ENCODE assay signal across 9 cellular contexts in the genomic region with DNA sequence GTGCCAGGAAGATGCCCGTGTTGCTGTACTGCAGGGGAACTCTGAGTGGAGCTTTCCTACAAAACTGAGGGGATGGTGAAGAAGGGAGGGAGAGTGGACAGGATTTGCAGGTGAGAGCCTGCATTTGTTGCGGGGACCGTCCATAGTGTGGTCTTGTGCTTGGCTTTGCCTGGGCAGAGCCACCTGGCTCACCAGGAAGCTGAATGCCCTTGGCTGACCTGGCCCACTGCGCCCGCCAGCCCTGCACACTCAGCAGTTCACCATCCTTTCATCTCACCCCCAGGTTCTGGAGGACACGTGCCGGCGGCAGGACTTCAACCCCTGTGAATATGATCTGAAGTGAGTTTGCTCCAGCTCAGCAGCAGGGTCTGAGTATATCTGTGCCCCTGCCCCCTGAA. TPM values are rescaled to one million over a fixed set of nuclear protein-coding genes. Genes with fewer than 3 reads are reported as not detected.
A peak's percentile ranks its signal among the peaks of the same experiment; 100 is the strongest.
DNase-seq lines count a peak whose midpoint lies in the region; ATAC-seq, FAIRE-seq and TF ChIP-seq lines count a peak whose summit lies in the region.
"Had no signal": no experiment of that assay in that cellular context is flagged by ENCODE, and none has a peak within 500 bp of the region (broad histone marks: within the 10 kb centered on the region; RNA-seq: fewer than 3 reads in every experiment).

No MANE protein-coding gene starts in this region.

- no peaks in the 10 kb centered on the region for H4K20me1 ChIP-seq in H1 (replicated peaks in 1 of 2; ENCODE audit: control insufficient read depth in 1 of 2, insufficient read depth in 2 of 2, low read length in 2 of 2)

- H3K9me3 ChIP-seq in Panc1 (ENCODE audit: control insufficient read depth, insufficient read depth, low read depth, low read length), result no peaks in the 10 kb centered on the region
- no peaks in the 10 kb centered on the region for H3K9me3 ChIP-seq in H1 (ENCODE audit: insufficient read depth in 2 of 2, low read depth in 1 of 2, low read length in 1 of 2)
- 0 out of 2 replicates have a peak, but pooled peaks cover 4% of the 10 kb centered on the region for H3K9me3 ChIP-seq in MG63
- H3K9me3 ChIP-seq: gastroesophageal sphincter had no signal

- H3K56ac ChIP-seq in H1 (replicated peaks; ENCODE audit: insufficient read length, low read depth, low read length), result no peak overlapping the region

- H2BK15ac ChIP-seq in H1 (ENCODE audit: low read length), result no peak overlapping the region

- no peaks in the 10 kb centered on the region for H3K36me3 Mint-ChIP-seq in progenitor cell of endocrine pancreas (ENCODE audit: insufficient read depth)

- peak overlapping the region; percentile 53; the same call in 1 of the 2 replicates for H2BK12ac ChIP-seq in H1 (ENCODE audit: low read depth, low read length)

- H4K91ac ChIP-seq in H1 (replicated peaks; ENCODE audit: insufficient read length, low read length), result no peak overlapping the region

- H3K36me3 ChIP-seq in Panc1 (ENCODE audit: control insufficient read depth, insufficient read depth, low read length) (no peaks in the 10 kb centered on the region), H1 (ENCODE audit: control insufficient read depth in 2 of 4, insufficient read depth in 4 of 4, low read length in 3 of 4) (peaks cover 0 to 7% (median 3%) of the 10 kb centered on the region in 4 experiments; a peak in 3 of 8 replicates), MG63 (peaks cover 27% of the 10 kb centered on the region)

- H2BK20ac ChIP-seq in H1 (ENCODE audit: low read length), result no peak overlapping the region

- no peak overlapping the region for H3K9ac ChIP-seq in H1 (replicated peaks in 1 of 4; ENCODE audit: extremely low read depth in 1 of 4, low read depth in 3 of 4, low read length in 3 of 4)

- TF ChIP-seq POLR2A in H1 (IDR thresholded peaks at IDR 0.05; ENCODE audit: control extremely low read depth in 1 of 2, low read depth in 2 of 2, low read length in 2 of 2) (no peak; a peak in 1 of 3 replicates), GM12892 (IDR thresholded peaks at IDR 0.05; ENCODE audit: low read depth, low read length) (no peak)

- CTCF ChIA-PET in Panc1 (lab: Charles Lee) (no interaction called here), H1 (lab: Charles Lee; ENCODE audit: partially characterized antibody) (interaction anchor here (0.8 to 1.4 kb wide), 3 partner anchors 12 to 41 kb away, joined by 3 to 5 read pairs (median 3); no protein-coding TSS in a partner anchor)

- peak overlapping the region; percentile 47 to 84; a peak in 2 of 4 replicates for H3K4me2 ChIP-seq in H1 (ENCODE audit: insufficient read depth in 1 of 2, low read depth in 2 of 2, low read length in 2 of 2)

- H3K4me1 Mint-ChIP-seq in progenitor cell of endocrine pancreas (ENCODE audit: low read depth), result peaks cover 2% of the 10 kb centered on the region

- H3K4me3 ChIP-seq in Panc1 (ENCODE audit: low read depth in 2 of 2, low read length in 2 of 2) (peak overlapping the region; percentile 76 to 87; a peak in 3 of 4 replicates), H1 (ENCODE audit: extremely low read depth in 1 of 4, insufficient read depth in 2 of 4, low read depth in 3 of 4, low read length in 4 of 4) (peak overlapping the region in 2 of 4 experiments; percentile 82 to 88; a peak in 4 of 8 replicates), MG63 (no peak overlapping the region)

- no peak for ATAC-seq in Panc1
- ATAC-seq: gastroesophageal sphincter had no signal

- WGBS in H1 (ENCODE audit: extremely low coverage in 1 of 2, insufficient coverage in 1 of 2, insufficient read length in 1 of 2, insufficient replicate concordance in 2 of 2, low coverage in 1 of 2, low lambda C conversion rate in 2 of 2, missing lambda C conversion rate in 1 of 2), 2 experiments, result 88% methylated on average over 8 of the region's 8 CpGs; no CpG with 5 or more reads in 1 of the 2 experiments

- H3K27ac ChIP-seq in Panc1 (ENCODE audit: low read length) (no peak overlapping the region), H1 (ENCODE audit: low read depth, low read length) (no peak overlapping the region)

- H2BK120ac ChIP-seq in H1 (replicated peaks; ENCODE audit: low read depth, low read length), result no peak overlapping the region

- H2AFZ ChIP-seq in H1 (ENCODE audit: low read length), result no peak overlapping the region

- H2BK5ac ChIP-seq in H1 (ENCODE audit: low read depth, low read length), result peak overlapping the region; percentile 7; the same call in 1 of the 2 replicates

- no peaks in the 10 kb centered on the region for H3K27me3 ChIP-seq in Panc1 (ENCODE audit: control insufficient read depth, insufficient read depth, low read length)
- H3K27me3 ChIP-seq in H1 (replicated peaks in 1 of 4; ENCODE audit: control insufficient read depth in 3 of 4, extremely low read depth in 1 of 4, insufficient read depth in 3 of 4, low read length in 3 of 4), result peaks cover 0 to 19% (median 12%) of the 10 kb centered on the region in 4 experiments; a peak in 5 of 7 replicates
- no peaks in the 10 kb centered on the region for H3K27me3 ChIP-seq in MG63

- peak overlapping the region; percentile 71 for H3K4me3 Mint-ChIP-seq in progenitor cell of endocrine pancreas (ENCODE audit: low read depth)

- H3K9me3 Mint-ChIP-seq in progenitor cell of endocrine pancreas (ENCODE audit: low read depth), result no peaks in the 10 kb centered on the region

- H3K23me2 ChIP-seq in H1 (ENCODE audit: low read depth, low read length), result peaks cover 9% of the 10 kb centered on the region; the same call in 1 of the 2 replicates

- H3K23ac ChIP-seq in H1 (ENCODE audit: insufficient read length), result no peak overlapping the region

- peak; percentile 41 for DNase-seq in G401 (ENCODE audit: low spot score)
- DNase-seq in Panc1 (ENCODE audit: low read depth, low spot score), result no peak
- DNase-seq in H1 (ENCODE audit: low read depth in 1 of 2, low spot score in 2 of 2), result no peak
- no peak for DNase-seq in progenitor cell of endocrine pancreas (ENCODE audit: low spot score, unreplicated experiment)
- DNase-seq in MG63, result no peak
- no peak for DNase-seq in RKO (ENCODE audit: low spot score)
- no peak for DNase-seq in GM12892 (ENCODE audit: insufficient read length)
- DNase-seq: NCI-H69 had no signal

- H3K18ac ChIP-seq in H1 (ENCODE audit: extremely low read depth, low read length), result no peak overlapping the region

- in situ Hi-C loops in G401 (cut with HindIII; ENCODE audit: low sequenced_read_pairs) (no loop called here), Panc1 (cut with HindIII; ENCODE audit: low pct_unique_long_range_greater_than_20kb, low sequenced_read_pairs) (no loop called here)

- peaks cover 3% of the 10 kb centered on the region; the same call in 1 of the 2 replicates for H3K79me1 ChIP-seq in H1 (ENCODE audit: low read depth, low read length)

- intact Hi-C loops in Panc1 (cut with micrococcal nuclease; ENCODE audit: unreplicated experiment), result no loop called here

- TF ChIP-seq CTCF in Panc1 (IDR thresholded peaks at IDR 0.05) (no peak), H1 (IDR thresholded peaks at IDR 0.05; ENCODE audit: control extremely low read depth in 1 of 3, insufficient read depth in 1 of 3, low read depth in 1 of 3, low read length in 3 of 3) (no peak), progenitor cell of endocrine pancreas (IDR thresholded peaks at IDR 0.05; ENCODE audit: unreplicated experiment) (no peak)

- H2AK5ac ChIP-seq in H1 (ENCODE audit: low read depth, low read length), result peak overlapping the region; percentile 75; the same call in 1 of the 2 replicates

- TF ChIP-seq RAD21 in H1 (IDR thresholded peaks at IDR 0.05 in 1 of 2, conservative IDR thresholded peaks at IDR 0.05 in 1 of 2; ENCODE audit: low read depth in 2 of 2, low read length in 2 of 2), result no peak

- H4K8ac ChIP-seq in H1 (ENCODE audit: extremely low read depth, insufficient read depth, low read length), result no peak overlapping the region

- POLR2A ChIA-PET in Panc1 (lab: Charles Lee) (interaction anchor here (0.5 to 1.0 kb wide), 4 partner anchors 10 to 48 kb away, joined by 3 to 4 read pairs (median 4); no protein-coding TSS in a partner anchor), H1 (lab: Charles Lee; ENCODE audit: partially characterized antibody) (interaction anchor here (0.6 to 5.8 kb wide), 18 partner anchors 11 to 620 kb away, joined by 3 to 40 read pairs (median 4); partner anchors contain the start of genes CENPX and LRRC45)

- H3K4me1 ChIP-seq in Panc1 (ENCODE audit: control insufficient read depth, insufficient read depth, low read length) (peaks cover 10% of the 10 kb centered on the region), H1 (replicated peaks in 1 of 4; ENCODE audit: control insufficient read depth in 3 of 4, insufficient read depth in 4 of 4, low read length in 3 of 4) (peaks cover 0 to 7% (median 6%) of the 10 kb centered on the region in 4 experiments; a peak in 5 of 7 replicates)

- no peak for TF ChIP-seq EP300 in H1 (IDR thresholded peaks at IDR 0.05; ENCODE audit: borderline replicate concordance in 1 of 2, low read depth in 2 of 2, low read length in 2 of 2)

- H3K27ac Mint-ChIP-seq in progenitor cell of endocrine pancreas, result peak overlapping the region; percentile 80

- no peak overlapping the region for H4K5ac ChIP-seq in H1 (ENCODE audit: insufficient read length, low read depth, low read length)

- no TSS peak for BruUV-seq in Panc1 (replicated peaks; lab: Mats Ljungman, UMichigan)

- H3K79me2 ChIP-seq in H1 (ENCODE audit: control insufficient read depth in 1 of 2, insufficient read depth in 2 of 2, low read length in 2 of 2), result 0 out of 4 replicates have a peak, but pooled peaks cover 0 to 4% of the 10 kb centered on the region in 2 experiments

- peaks cover 10% of the 10 kb centered on the region for H3K27me3 Mint-ChIP-seq in progenitor cell of endocrine pancreas

- FAIRE-seq in H1 (lab: Jason Lieb, UNC) (no peak), GM12892 (lab: Jason Lieb, UNC) (no peak)

- H3K14ac ChIP-seq in H1 (ENCODE audit: insufficient read length), result no peak overlapping the region

- no peak overlapping the region for H3K4ac ChIP-seq in H1 (replicated peaks; ENCODE audit: insufficient read length, low read depth, low read length)

RNA-seq across cellular contexts. Expression of gene ASPSCR1, which starts 1.5 kb away (rescaled TPM):
- 37.6 and 42.0 TPM in 2 replicates for total RNA-seq in G401 (2014; rRNA removed; shearing (Covaris generic))
- total RNA-seq in Panc1 (2021; ENCODE audit: unreplicated experiment) (64.7 TPM), progenitor cell of endocrine pancreas (55.5 and 55.7 TPM in 2 replicates)
- polyA plus RNA-seq in Panc1 (2012; ENCODE audit: insufficient read length), result 67.1 TPM
- total RNA-seq in H1 (2021; fragmentation: NEBNext Ultra II Directional; extraction: Animal tissue kit (Norgen Biotek cat#: 25700)), result 41.8 and 43.7 TPM in 2 replicates
- polyA plus RNA-seq in H1 (2011; rRNA removed), result 33.3 and 54.6 TPM in 2 replicates
- 43.7 TPM for polyA plus RNA-seq in H1 (2011; cell fraction: cytosol; rRNA removed)
- polyA plus RNA-seq in H1 (2011; cell fraction: nucleus; rRNA removed), result 133 TPM
- 24.0 to 39.4 TPM (median 37.1 TPM) in 4 replicates for polyA plus RNA-seq in H1 (2012, experiment 1 of 2)
- 26.0 TPM for polyA plus RNA-seq in H1 (2012, experiment 2 of 2)
- polyA plus RNA-seq in H1 (2013, experiment 1 of 2), result 30.1 TPM
- 24.4 TPM for polyA plus RNA-seq in H1 (2013, experiment 2 of 2)
- polyA minus RNA-seq in H1 (2011; rRNA and poly(A)+ RNA removed), result 8.9 and 13.5 TPM in 2 replicates
- 40.8 TPM for polyA minus RNA-seq in H1 (2011; cell fraction: cytosol; rRNA and poly(A)+ RNA removed)
- polyA minus RNA-seq in H1 (2011; cell fraction: nucleus; rRNA and poly(A)+ RNA removed), result 50.0 TPM
- 43.5 and 78.0 TPM in 2 replicates for total RNA-seq in MG63 (2014; rRNA removed; shearing (Covaris generic); ENCODE audit: low replicate concordance)
- polyA plus RNA-seq in GM12892 (2012; ENCODE audit: missing spikeins), result 12.7 TPM

RNA-seq across cellular contexts. Expression of gene NOTUM, which starts 17.9 kb away (rescaled TPM):
- 2.5 and 4.5 TPM in 2 replicates for total RNA-seq in G401 (2014; rRNA removed; shearing (Covaris generic))
- total RNA-seq in Panc1 (2021; ENCODE audit: unreplicated experiment) (2.0 TPM), progenitor cell of endocrine pancreas (0.60 and 1.3 TPM in 2 replicates)
- 4.3 TPM for polyA plus RNA-seq in Panc1 (2012; ENCODE audit: insufficient read length)
- 0.76 and 1.1 TPM in 2 replicates for total RNA-seq in H1 (2021; fragmentation: NEBNext Ultra II Directional; extraction: Animal tissue kit (Norgen Biotek cat#: 25700))
- polyA plus RNA-seq in H1 (2011; rRNA removed), result 0.45 and 1.1 TPM in 2 replicates
- 0.80 TPM for polyA plus RNA-seq in H1 (2011; cell fraction: cytosol; rRNA removed)
- 1.4 TPM for polyA plus RNA-seq in H1 (2011; cell fraction: nucleus; rRNA removed)
- polyA plus RNA-seq in H1 (2012, experiment 1 of 2), result 0.34 to 0.56 TPM (median 0.48 TPM) in 3 of 4 replicates, not detected in the other
- polyA plus RNA-seq in H1 (2012, experiment 2 of 2), result 0.30 TPM
- polyA plus RNA-seq in H1 (2013, experiment 1 of 2), result 0.63 TPM
- polyA plus RNA-seq in H1 (2013, experiment 2 of 2), result 0.46 TPM
- 0.25 TPM in 1 of 2 replicates, not detected in the other for polyA minus RNA-seq in H1 (2011; rRNA and poly(A)+ RNA removed)
- polyA minus RNA-seq in H1 (2011; cell fraction: cytosol; rRNA and poly(A)+ RNA removed), result not detected
- polyA minus RNA-seq in H1 (2011; cell fraction: nucleus; rRNA and poly(A)+ RNA removed), result 1.00 TPM
- 0.66 TPM in 1 of 2 replicates, not detected in the other for total RNA-seq in MG63 (2014; rRNA removed; shearing (Covaris generic); ENCODE audit: low replicate concordance)
- not detected for polyA plus RNA-seq in GM12892 (2012; ENCODE audit: missing spikeins)

RNA-seq across cellular contexts. Expression of gene MYADML2, which starts 31.9 kb away (rescaled TPM):
- total RNA-seq in G401 (2014; rRNA removed; shearing (Covaris generic)), result not detected in 2 replicates
- total RNA-seq in Panc1 (2021; ENCODE audit: unreplicated experiment) (not detected), progenitor cell of endocrine pancreas (not detected in 2 replicates)
- 0.46 TPM for polyA plus RNA-seq in Panc1 (2012; ENCODE audit: insufficient read length)
- total RNA-seq in H1 (2021; fragmentation: NEBNext Ultra II Directional; extraction: Animal tissue kit (Norgen Biotek cat#: 25700)), result 0.17 and 0.26 TPM in 2 replicates
- polyA plus RNA-seq in H1 (2011; rRNA removed), result 0.47 TPM in 2 replicates
- 0.45 TPM for polyA plus RNA-seq in H1 (2011; cell fraction: cytosol; rRNA removed)
- 0.39 TPM for polyA plus RNA-seq in H1 (2011; cell fraction: nucleus; rRNA removed)
- polyA plus RNA-seq in H1 (2012, experiment 1 of 2), result 0.34 to 0.50 TPM (median 0.41 TPM) in 3 of 4 replicates, not detected in the other
- 0.26 TPM for polyA plus RNA-seq in H1 (2012, experiment 2 of 2)
- 0.10 TPM for polyA plus RNA-seq in H1 (2013, experiment 1 of 2)
- polyA plus RNA-seq in H1 (2013, experiment 2 of 2), result 0.11 TPM
- polyA minus RNA-seq in H1 (2011; rRNA and poly(A)+ RNA removed), result 0.16 and 0.29 TPM in 2 replicates
- polyA minus RNA-seq in H1 (2011; cell fraction: cytosol; rRNA and poly(A)+ RNA removed), result 0.44 TPM
- polyA minus RNA-seq in H1 (2011; cell fraction: nucleus; rRNA and poly(A)+ RNA removed), result 0.40 TPM
- not detected in 2 replicates for total RNA-seq in MG63 (2014; rRNA removed; shearing (Covaris generic); ENCODE audit: low replicate concordance)
- polyA plus RNA-seq in GM12892 (2012; ENCODE audit: missing spikeins), result not detected
- total RNA-seq: gastroesophageal sphincter had no signal

RNA-seq across cellular contexts. Expression of gene PYCR1, which starts 41.8 kb away (rescaled TPM):
- 112 and 119 TPM in 2 replicates for total RNA-seq in G401 (2014; rRNA removed; shearing (Covaris generic))
- 212 TPM for total RNA-seq in Panc1 (2021; ENCODE audit: unreplicated experiment)
- 295 TPM for polyA plus RNA-seq in Panc1 (2012; ENCODE audit: insufficient read length)
- 127 and 145 TPM in 2 replicates for total RNA-seq in H1 (2021; fragmentation: NEBNext Ultra II Directional; extraction: Animal tissue kit (Norgen Biotek cat#: 25700))
- 213 and 284 TPM in 2 replicates for polyA plus RNA-seq in H1 (2011; rRNA removed)
- 241 TPM for polyA plus RNA-seq in H1 (2011; cell fraction: cytosol; rRNA removed)
- polyA plus RNA-seq in H1 (2011; cell fraction: nucleus; rRNA removed), result 213 TPM
- polyA plus RNA-seq in H1 (2012, experiment 1 of 2), result 105 to 176 TPM (median 162 TPM) in 4 replicates
- 176 TPM for polyA plus RNA-seq in H1 (2012, experiment 2 of 2)
- polyA plus RNA-seq in H1 (2013, experiment 1 of 2), result 94.5 TPM
- 95.9 TPM for polyA plus RNA-seq in H1 (2013, experiment 2 of 2)
- polyA minus RNA-seq in H1 (2011; rRNA and poly(A)+ RNA removed), result 144 and 159 TPM in 2 replicates
- polyA minus RNA-seq in H1 (2011; cell fraction: cytosol; rRNA and poly(A)+ RNA removed), result 72.7 TPM
- polyA minus RNA-seq in H1 (2011; cell fraction: nucleus; rRNA and poly(A)+ RNA removed), result 51.5 TPM
- 65.0 and 65.6 TPM in 2 replicates for total RNA-seq in progenitor cell of endocrine pancreas
- 253 and 283 TPM in 2 replicates for total RNA-seq in MG63 (2014; rRNA removed; shearing (Covaris generic); ENCODE audit: low replicate concordance)
- 51.1 TPM for polyA plus RNA-seq in GM12892 (2012; ENCODE audit: missing spikeins)

RNA-seq across cellular contexts. Expression of gene CENPX, which starts 43.8 kb away (rescaled TPM):
- 57.8 and 109 TPM in 2 replicates for total RNA-seq in G401 (2014; rRNA removed; shearing (Covaris generic))
- total RNA-seq in Panc1 (2021; ENCODE audit: unreplicated experiment) (187 TPM), progenitor cell of endocrine pancreas (64.1 and 66.2 TPM in 2 replicates)
- polyA plus RNA-seq in Panc1 (2012; ENCODE audit: insufficient read length), result 198 TPM
- total RNA-seq in H1 (2021; fragmentation: NEBNext Ultra II Directional; extraction: Animal tissue kit (Norgen Biotek cat#: 25700)), result 111 and 116 TPM in 2 replicates
- 122 and 133 TPM in 2 replicates for polyA plus RNA-seq in H1 (2011; rRNA removed)
- polyA plus RNA-seq in H1 (2011; cell fraction: cytosol; rRNA removed), result 131 TPM
- polyA plus RNA-seq in H1 (2011; cell fraction: nucleus; rRNA removed), result 145 TPM
- polyA plus RNA-seq in H1 (2012, experiment 1 of 2), result 94.8 to 140 TPM (median 130 TPM) in 4 replicates
- 158 TPM for polyA plus RNA-seq in H1 (2012, experiment 2 of 2)
- polyA plus RNA-seq in H1 (2013, experiment 1 of 2), result 61.6 TPM
- polyA plus RNA-seq in H1 (2013, experiment 2 of 2), result 59.1 TPM
- polyA minus RNA-seq in H1 (2011; rRNA and poly(A)+ RNA removed), result 21.3 and 26.4 TPM in 2 replicates
- 35.9 TPM for polyA minus RNA-seq in H1 (2011; cell fraction: cytosol; rRNA and poly(A)+ RNA removed)
- 36.4 TPM for polyA minus RNA-seq in H1 (2011; cell fraction: nucleus; rRNA and poly(A)+ RNA removed)
- 106 and 181 TPM in 2 replicates for total RNA-seq in MG63 (2014; rRNA removed; shearing (Covaris generic); ENCODE audit: low replicate concordance)
- polyA plus RNA-seq in GM12892 (2012; ENCODE audit: missing spikeins), result 67.6 TPM
